In genomic region chr11:46014168-46014567, GRCh38 we compare ENCODE assay signal across 3 cellular contexts.
DNase-seq lines count a peak whose midpoint lies in the region; ATAC-seq, FAIRE-seq and TF ChIP-seq lines count a peak whose summit lies in the region.
"Not testable (repeated sequence)": the region's sequence is repeated elsewhere in the genome, so short reads cannot be mapped to it uniquely, and the experiment has no call there.

No MANE protein-coding gene starts in this region.

- not testable (repeated sequence) for TF ChIP-seq POLR2A in A549 (IDR thresholded peaks at IDR 0.05; ENCODE audit: low read length); K562 (conservative IDR thresholded peaks at IDR 0.05)

- H4K20me1 ChIP-seq in K562 (replicated peaks; ENCODE audit: control insufficient read depth, insufficient read depth, low read length), result not testable (repeated sequence)

- FAIRE-seq in A549 (lab: Jason Lieb, UNC); K562 (lab: Jason Lieb, UNC): not testable (repeated sequence)

- not testable (repeated sequence) for H3K27me3 ChIP-seq in K562 (ENCODE audit: control insufficient read depth in 2 of 2, insufficient read depth in 2 of 2, low read length in 2 of 2)

- CTCF ChIA-PET in A549 (lab: Yijun Ruan, JAX) (interaction anchor here (1.3 kb wide), 1 partner anchor 49 kb away, joined by 6 read pairs; no protein-coding TSS in a partner anchor), HEK293 (lab: Yijun Ruan, JAX) (interaction anchor here (0.6 kb wide), 1 partner anchor 142 kb away, joined by 6 read pairs; no protein-coding TSS in a partner anchor), K562 (lab: Yijun Ruan, JAX; ENCODE audit: low intra/inter-chr PET ratio) (interaction anchor here (0.7 kb wide), 1 partner anchor 231 kb away, joined by 3 read pairs; no protein-coding TSS in a partner anchor)

- H3K4me1 ChIP-seq in A549, result peaks cover 11% of the 10 kb centered on the region; the same call in 2 of the 3 replicates
- not testable (repeated sequence) for H3K4me1 ChIP-seq in HEK293 (ENCODE audit: control insufficient read depth, insufficient read depth, low read length)
- peaks cover 3 to 24% of the 10 kb centered on the region in 2 experiments; a peak in 3 of 5 replicates for H3K4me1 ChIP-seq in K562 (replicated peaks in 1 of 2; ENCODE audit: control insufficient read depth in 2 of 2, insufficient read depth in 2 of 2, low read length in 2 of 2)

- not testable (repeated sequence) for TF ChIP-seq EP300 in A549 (IDR thresholded peaks at IDR 0.05); K562 (IDR thresholded peaks at IDR 0.05; ENCODE audit: low read length)

- H3K4me3 ChIP-seq in A549; HEK293 (ENCODE audit: low read depth, low read length); K562: not testable (repeated sequence)

- H3K9ac ChIP-seq in K562 (ENCODE audit: insufficient read depth in 1 of 2, low read depth in 2 of 2, low read length in 2 of 2), result not testable (repeated sequence)

- in situ Hi-C loops in K562 (cut with MboI), result not testable (repeated sequence)

- DNase-seq in A549 (ENCODE audit: low read depth in 1 of 2, low spot score in 1 of 2); K562 (ENCODE audit: extremely low read depth in 1 of 4, low spot score in 3 of 4): not testable (repeated sequence)

- H3K36me3 ChIP-seq in HEK293 (ENCODE audit: control insufficient read depth in 2 of 2, insufficient read depth in 1 of 2, low read length in 2 of 2); K562 (ENCODE audit: control insufficient read depth, insufficient read depth, low read length): not testable (repeated sequence)

- not testable (repeated sequence) for H3K79me2 ChIP-seq in K562 (ENCODE audit: control insufficient read depth, insufficient read depth, low read length)

- not testable (repeated sequence) for ATAC-seq in A549, K562

- POLR2A ChIA-PET in A549 (lab: Yijun Ruan, JAX); HEK293 (lab: Yijun Ruan, JAX); K562 (lab: Yijun Ruan, JAX): not testable (repeated sequence)

- H3K9me3 ChIP-seq in A549; HEK293 (ENCODE audit: control insufficient read depth, insufficient read depth, low read depth, low read length); K562 (replicated peaks; ENCODE audit: control insufficient read depth, insufficient read depth, low read depth, low read length): not testable (repeated sequence)

- not testable (repeated sequence) for TF ChIP-seq RAD21 in A549 (conservative IDR thresholded peaks at IDR 0.05 in 1 of 2, IDR thresholded peaks at IDR 0.05 in 1 of 2); K562 (CRISPR knock-in tag; conservative IDR thresholded peaks at IDR 0.05 in 1 of 2, IDR thresholded peaks at IDR 0.05 in 1 of 2)

- intact Hi-C loops in K562 (cut with micrococcal nuclease), result not testable (repeated sequence)

- H3K27ac ChIP-seq in A549; HEK293 (ENCODE audit: extremely low read depth, low read depth, low read length); K562 (ENCODE audit: extremely low read depth, low read depth, low read length): not testable (repeated sequence)

- not testable (repeated sequence) for BruUV-seq in K562 (replicated peaks; lab: Mats Ljungman, UMichigan)

- H3K4me2 ChIP-seq in A549; K562 (ENCODE audit: insufficient read depth, low read length): not testable (repeated sequence)

- TF ChIP-seq CTCF in A549 (IDR thresholded peaks at IDR 0.05); HEK293 (tag by site-specific recombination; IDR thresholded peaks at IDR 0.05); K562 (IDR thresholded peaks at IDR 0.05 in 2 of 3, conservative IDR thresholded peaks at IDR 0.05 in 1 of 3; ENCODE audit: insufficient read depth in 2 of 3, low read depth in 1 of 3, low read length in 3 of 3): not testable (repeated sequence)

- H2AFZ ChIP-seq in K562 (ENCODE audit: low read depth, low read length), result not testable (repeated sequence)

- not testable (repeated sequence) for H3K9me1 ChIP-seq in K562 (ENCODE audit: control insufficient read depth, insufficient read depth, low read length)

TF ChIP-seq in A549, 52 proteins besides CTCF, POLR2A, EP300 and RAD21:
- TF ChIP-seq KDM1A (IDR thresholded peaks at IDR 0.05; ENCODE audit: low read depth), result 0 out of 2 replicates have a peak, but pooled peaks have one; percentile 23

TF ChIP-seq in HEK293, 187 proteins besides CTCF, POLR2A, EP300 and RAD21:
- TF ChIP-seq ZNF146 (tag by site-specific recombination; IDR thresholded peaks at IDR 0.05), result peak; percentile 73

TF ChIP-seq in K562, 482 proteins besides CTCF, POLR2A, EP300 and RAD21:
- peak; percentile 57 for TF ChIP-seq BCOR (IDR thresholded peaks at IDR 0.05)
- TF ChIP-seq ADNP (tag; IDR thresholded peaks at IDR 0.05), result peak; percentile 23; the same call in 1 of the 2 replicates
- peak; percentile 91 for TF ChIP-seq ZNF146 (CRISPR knock-in tag; IDR thresholded peaks at IDR 0.05; ENCODE audit: unreplicated experiment)
- peak; percentile 73 for TF ChIP-seq RBM25 (IDR thresholded peaks at IDR 0.05; ENCODE audit: low read depth, low read length, severe bottlenecking)
- TF ChIP-seq KDM1A (IDR thresholded peaks at IDR 0.05), result 0 out of 4 replicates have a peak, but pooled peaks of 1 of the 2 experiments have one; percentile 19
